ENCODE assay signal across 1 cellular context in genomic region chr6:166464418-166465400, GRCh38.
TF ChIP-seq lines count a peak whose summit lies in the region.

No MANE protein-coding gene starts in this region.

TF ChIP-seq in IMR-90, 13 proteins besides CTCF, POLR2A, EP300 and RAD21 (continued from another document):
- TF ChIP-seq NFE2L2 (IDR thresholded peaks at IDR 0.05; ENCODE audit: low read depth, low read length) (no peak), USF2 (IDR thresholded peaks at IDR 0.05; ENCODE audit: low read depth, low read length) (no peak), CHD1 (IDR thresholded peaks at IDR 0.05; ENCODE audit: low read depth, low read length) (no peak), FOS (IDR thresholded peaks at IDR 0.05; ENCODE audit: low read depth, low read length) (no peak), CEBPB (IDR thresholded peaks at IDR 0.05; ENCODE audit: low read depth, low read length) (no peak)
